8 cellular contexts compared by ENCODE assay signal in genomic region chr2:181683518-181684453, GRCh38. TPM values are rescaled to one million over a fixed set of nuclear protein-coding genes. Genes with fewer than 3 reads are reported as not detected.
DNase-seq lines count a peak whose midpoint lies in the region; ATAC-seq, FAIRE-seq and TF ChIP-seq lines count a peak whose summit lies in the region.

No MANE protein-coding gene starts in this region.

- FAIRE-seq in K562 (lab: Jason Lieb, UNC) = no peak

- H3K9me2 ChIP-seq in OCI-LY7 (ENCODE audit: insufficient read depth, low read length) = no peaks in the 10 kb centered on the region

- peaks cover 33 to 52% (median 46%) of the 10 kb centered on the region in 4 donors for H3K4me1 Mint-ChIP-seq in naive thymus-derived CD8-positive, alpha-beta T cell

- POLR2A ChIA-PET in K562 (lab: Yijun Ruan, JAX) (interaction anchor here (0.8 kb wide), 1 partner anchor 8 kb away, joined by 6 read pairs; no protein-coding TSS in a partner anchor), OCI-LY7 (lab: Charles Lee) (interaction anchor here (0.6 to 0.7 kb wide), 2 partner anchors 886 to 955 kb away, joined by 3 to 4 read pairs; no protein-coding TSS in a partner anchor)
- POLR2A ChIA-PET in naive thymus-derived CD8-positive, alpha-beta T cell (lab: Charles Lee) = no interaction called here

- no peak for ATAC-seq in K562
- no peak for ATAC-seq in naive thymus-derived CD8-positive, alpha-beta T cell

- 5% methylated on average over 55 of the region's 85 CpGs for WGBS in K562 (ENCODE audit: insufficient coverage, low coverage, missing lambda C conversion rate)

- no peak overlapping the region for H3K4me3 ChIP-seq in K562
- no peak overlapping the region for H3K4me3 ChIP-seq in OCI-LY7 (ENCODE audit: low read depth, low read length, poor library complexity, severe bottlenecking)

- peaks cover 64 to 92% (median 75%) of the 10 kb centered on the region in 5 donors for H3K27me3 Mint-ChIP-seq in naive thymus-derived CD8-positive, alpha-beta T cell

- intact Hi-C loops in K562 (cut with micrococcal nuclease) = no loop called here
- intact Hi-C loops in OCI-LY7 (cut with micrococcal nuclease; ENCODE audit: unreplicated experiment) = no loop called here

- H3K4me1 ChIP-seq in K562 (replicated peaks in 1 of 2; ENCODE audit: control insufficient read depth in 2 of 2, insufficient read depth in 2 of 2, low read length in 2 of 2) (peaks cover 0 to 5% of the 10 kb centered on the region in 2 experiments; a peak in 1 of 5 replicates), OCI-LY7 (ENCODE audit: insufficient read depth, low read length, poor library complexity, severe bottlenecking) (peaks cover 15% of the 10 kb centered on the region)

- H3K9me1 ChIP-seq in K562 (ENCODE audit: control insufficient read depth, insufficient read depth, low read length) = no peaks in the 10 kb centered on the region

- H4K20me1 ChIP-seq in K562 (replicated peaks; ENCODE audit: control insufficient read depth, insufficient read depth, low read length) = no peaks in the 10 kb centered on the region
- H4K20me1 ChIP-seq in OCI-LY7 (ENCODE audit: insufficient read depth, low read length) = no peaks in the 10 kb centered on the region

- TF ChIP-seq POLR2A in K562 (conservative IDR thresholded peaks at IDR 0.05) = no peak

- DNase-seq in COLO829 (ENCODE audit: low spot score) = peak; percentile 52
- DNase-seq in HuH-7.5 (ENCODE audit: low spot score) = peak; percentile 63
- DNase-seq in K562 (ENCODE audit: extremely low read depth in 1 of 4, low spot score in 3 of 4) = peak in 3 of 4 experiments; percentile 20 to 25 (median 21)
- no peak for DNase-seq in naive thymus-derived CD8-positive, alpha-beta T cell
- no peak for DNase-seq in OCI-LY7 (ENCODE audit: low spot score)
- no peak for DNase-seq in anterior cingulate cortex (lab: John Stamatoyannopoulos, UW)
- DNase-seq in SIG-M5 (lab: John Stamatoyannopoulos, UW) = no peak
- DNase-seq in NOMO-1 (lab: John Stamatoyannopoulos, UW; ENCODE audit: unreplicated experiment in 2 of 2) = no peak

- no peaks in the 10 kb centered on the region for H3K36me3 ChIP-seq in K562 (ENCODE audit: control insufficient read depth, insufficient read depth, low read length)
- no peaks in the 10 kb centered on the region for H3K36me3 ChIP-seq in OCI-LY7 (ENCODE audit: insufficient read depth, low read length)

- peaks cover 29 to 46% of the 10 kb centered on the region in 2 experiments; a peak in 4 of 5 replicates for H3K27me3 ChIP-seq in K562 (ENCODE audit: control insufficient read depth in 2 of 2, insufficient read depth in 2 of 2, low read length in 2 of 2)

- H3K4me3 Mint-ChIP-seq in naive thymus-derived CD8-positive, alpha-beta T cell = peak overlapping the region; percentile 53 to 85 (median 70)

- H3K4me2 ChIP-seq in K562 (ENCODE audit: insufficient read depth, low read length) (no peak overlapping the region), OCI-LY7 (ENCODE audit: low read length) (no peak overlapping the region)

- TF ChIP-seq RAD21 in K562 (CRISPR knock-in tag; conservative IDR thresholded peaks at IDR 0.05 in 1 of 2, IDR thresholded peaks at IDR 0.05 in 1 of 2) = no peak

- H3K9ac ChIP-seq in K562 (ENCODE audit: insufficient read depth in 1 of 2, low read depth in 2 of 2, low read length in 2 of 2) = no peak overlapping the region

- BruUV-seq in K562 (replicated peaks; lab: Mats Ljungman, UMichigan) = no TSS peak
- no TSS peak for BruUV-seq in OCI-LY7 (replicated peaks; lab: Mats Ljungman, UMichigan)

- in situ Hi-C loops in K562 (cut with MboI) = no loop called here

- peak overlapping the region in 1 of 10 donors; percentile 40 for H3K27ac Mint-ChIP-seq in naive thymus-derived CD8-positive, alpha-beta T cell

- CTCF ChIA-PET in K562 (lab: Yijun Ruan, JAX; ENCODE audit: low intra/inter-chr PET ratio) (no interaction called here), OCI-LY7 (lab: Charles Lee; ENCODE audit: unreplicated experiment) (no interaction called here)

- TF ChIP-seq CTCF in K562 (IDR thresholded peaks at IDR 0.05 in 2 of 3, conservative IDR thresholded peaks at IDR 0.05 in 1 of 3; ENCODE audit: insufficient read depth in 2 of 3, low read depth in 1 of 3, low read length in 3 of 3) (no peak), OCI-LY7 (conservative IDR thresholded peaks at IDR 0.05; ENCODE audit: low read length) (no peak)

- peaks cover 0 to 20% (median 3%) of the 10 kb centered on the region in 9 donors for H3K9me3 Mint-ChIP-seq in naive thymus-derived CD8-positive, alpha-beta T cell

- no peak for TF ChIP-seq EP300 in K562 (IDR thresholded peaks at IDR 0.05; ENCODE audit: low read length)

- peaks cover 0 to 16% (median 9%) of the 10 kb centered on the region in 3 donors for H3K36me3 Mint-ChIP-seq in naive thymus-derived CD8-positive, alpha-beta T cell

- H2AFZ ChIP-seq in K562 (ENCODE audit: low read depth, low read length) = no peak overlapping the region
- no peak overlapping the region for H2AFZ ChIP-seq in OCI-LY7 (ENCODE audit: low read length)

- H3K27ac ChIP-seq in K562 (ENCODE audit: extremely low read depth, low read depth, low read length) (no peak overlapping the region), OCI-LY7 (ENCODE audit: low read depth, low read length, poor library complexity, severe bottlenecking) (no peak overlapping the region)

- H3K9me3 ChIP-seq in K562 (replicated peaks; ENCODE audit: control insufficient read depth, insufficient read depth, low read depth, low read length) (no peaks in the 10 kb centered on the region), OCI-LY7 (ENCODE audit: low read length) (no peaks in the 10 kb centered on the region)

- H3K79me2 ChIP-seq in K562 (ENCODE audit: control insufficient read depth, insufficient read depth, low read length) (no peaks in the 10 kb centered on the region), OCI-LY7 (ENCODE audit: insufficient read depth, low read depth, low read length) (no peaks in the 10 kb centered on the region)

TF ChIP-seq in K562, 482 proteins besides CTCF, POLR2A, EP300 and RAD21 (continues in another document):
- TF ChIP-seq ZNF511 (CRISPR knock-in tag; IDR thresholded peaks at IDR 0.05) (no peak), CEBPG (CRISPR knock-in tag; IDR thresholded peaks at IDR 0.05) (no peak), CEBPG (tag; conservative IDR thresholded peaks at IDR 0.05 in 1 of 2, IDR thresholded peaks at IDR 0.05 in 1 of 2) (no peak), PCBP1 (IDR thresholded peaks at IDR 0.05; ENCODE audit: low read depth, low read length, poor library complexity, severe bottlenecking) (no peak)

RNA-seq across cellular contexts. Expression of gene NEUROD1, which starts 3.5 kb away (rescaled TPM):
- not detected in 2 replicates for total RNA-seq in K562 (2011; cell fraction: chromatin; rRNA removed; ENCODE audit: low replicate concordance)
- not detected in 2 replicates for total RNA-seq in K562 (2011; cell fraction: nucleolus; rRNA removed)
- not detected in 2 replicates for total RNA-seq in K562 (2011; cell fraction: nucleoplasm; rRNA removed)
- not detected in 2 replicates for total RNA-seq in K562 (2014; rRNA removed)
- total RNA-seq in K562 (2014; rRNA removed; fragmentation: Illumina TruSeq; extraction: Trizol) = not detected in 2 replicates
- total RNA-seq in K562 (2015; rRNA removed; fragmentation: Illumina TruSeq; extraction: Trizol) = not detected in 2 replicates
- total RNA-seq in K562 (2021) = not detected in 2 replicates
- polyA plus RNA-seq in K562 (2011; rRNA removed) = not detected in 2 replicates
- polyA plus RNA-seq in K562 (2011; cell fraction: cytosol; rRNA removed) = not detected in 2 replicates
- polyA plus RNA-seq in K562 (2011; cell fraction: nucleus; rRNA removed) = not detected in 2 replicates
- not detected in 2 replicates for polyA plus RNA-seq in K562 (2012)
- not detected in 2 replicates for polyA plus RNA-seq in K562 (2014; fragmentation: Illumina TruSeq; extraction: Trizol)
- polyA plus RNA-seq in K562 (2014; fragmentation: Nextera tagmentation; extraction: Ambion mirVana) = not detected
- polyA plus RNA-seq in K562 (2014; rRNA removed) = not detected in 2 replicates
- not detected in 2 replicates for polyA minus RNA-seq in K562 (2011; rRNA and poly(A)+ RNA removed)
- polyA minus RNA-seq in K562 (2011; cell fraction: cytosol; rRNA and poly(A)+ RNA removed) = not detected in 2 replicates
- polyA minus RNA-seq in K562 (2011; cell fraction: nucleus; rRNA and poly(A)+ RNA removed) = not detected in 2 replicates
- not detected for total RNA-seq in naive thymus-derived CD8-positive, alpha-beta T cell
- polyA plus RNA-seq in naive thymus-derived CD8-positive, alpha-beta T cell = not detected
- total RNA-seq in OCI-LY7 (2014; rRNA removed; shearing (Covaris generic)) = not detected in 2 replicates
- total RNA-seq in OCI-LY7 (2022) = not detected in 2 replicates

RNA-seq across cellular contexts. Expression of gene CERKL, which starts 26.9 kb away (rescaled TPM):
- not detected in 2 replicates for total RNA-seq in K562 (2011; cell fraction: chromatin; rRNA removed; ENCODE audit: low replicate concordance)
- not detected in 2 replicates for total RNA-seq in K562 (2011; cell fraction: nucleolus; rRNA removed)
- not detected in 2 replicates for total RNA-seq in K562 (2011; cell fraction: nucleoplasm; rRNA removed)
- total RNA-seq in K562 (2014; rRNA removed) (not detected in 2 replicates), K562 (2014; rRNA removed; fragmentation: Illumina TruSeq; extraction: Trizol) (not detected in 2 replicates), K562 (2015; rRNA removed; fragmentation: Illumina TruSeq; extraction: Trizol) (not detected in 2 replicates), K562 (2021) (not detected in 2 replicates), OCI-LY7 (2022) (not detected in 2 replicates)
- polyA plus RNA-seq in K562 (2011; rRNA removed) (not detected in 2 replicates), K562 (2014; fragmentation: Illumina TruSeq; extraction: Trizol) (not detected in 2 replicates), K562 (2014; fragmentation: Nextera tagmentation; extraction: Ambion mirVana) (under 1 TPM; 0.04 to 0.08 TPM), K562 (2014; rRNA removed) (not detected in 2 replicates)
- polyA plus RNA-seq in K562 (2011; cell fraction: cytosol; rRNA removed) = not detected in 2 replicates
- not detected in 2 replicates for polyA plus RNA-seq in K562 (2011; cell fraction: nucleus; rRNA removed)
- polyA plus RNA-seq in K562 (2012) = 0.04 and 0.10 TPM in 2 replicates
- not detected in 2 replicates for polyA minus RNA-seq in K562 (2011; rRNA and poly(A)+ RNA removed)
- polyA minus RNA-seq in K562 (2011; cell fraction: cytosol; rRNA and poly(A)+ RNA removed) = not detected in 2 replicates
- polyA minus RNA-seq in K562 (2011; cell fraction: nucleus; rRNA and poly(A)+ RNA removed) = not detected in 2 replicates
- total RNA-seq in naive thymus-derived CD8-positive, alpha-beta T cell = not detected
- 10 to 100 TPM; 11.7 to 16.7 (median 13.4) TPM for polyA plus RNA-seq in naive thymus-derived CD8-positive, alpha-beta T cell
- not detected in 2 replicates for total RNA-seq in OCI-LY7 (2014; rRNA removed; shearing (Covaris generic))

Comparison
In these comparisons a context has a peak if more than half of its experiments do, and no peak if none do; other contexts are left out.
1. DNase-seq: peak in COLO829 (single experiment), HuH-7.5 (single experiment) and K562 (3 of 4); none in naive thymus-derived CD8-positive, alpha-beta T cell (0 of 10), OCI-LY7 (single experiment), anterior cingulate cortex (0 of 58), SIG-M5 (single experiment) and NOMO-1 (0 of 2).